9 cellular contexts compared by ENCODE assay signal in the genomic region with DNA sequence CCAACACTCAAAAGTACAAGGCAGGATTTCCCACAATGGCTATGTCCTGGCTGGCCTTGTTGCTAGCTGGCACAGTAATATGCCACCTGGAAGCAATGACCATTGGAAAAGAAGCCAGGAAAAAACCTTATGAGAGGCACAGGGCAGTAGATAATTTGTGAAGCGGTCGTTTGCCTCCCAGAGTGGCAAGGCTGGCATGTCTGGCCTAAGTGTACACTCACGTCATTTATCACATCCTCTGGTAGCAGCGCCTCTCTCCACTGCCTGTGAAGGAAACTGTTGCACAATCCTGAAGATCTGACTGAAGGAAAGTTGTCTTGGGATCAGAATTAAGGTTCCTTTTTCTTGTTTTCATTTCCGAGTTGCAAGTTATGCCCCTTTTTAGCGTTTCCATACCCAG.
DNase-seq lines count a peak whose midpoint lies in the region; ATAC-seq and TF ChIP-seq lines count a peak whose summit lies in the region.
"Had no signal": no experiment of that assay in that cellular context is flagged by ENCODE, and none has a peak within 500 bp of the region (broad histone marks: within the 10 kb centered on the region; RNA-seq: fewer than 3 reads in every experiment).

No MANE protein-coding gene starts in this region.

- no peak overlapping the region for H3K9ac ChIP-seq in mammary epithelial cell (ENCODE audit: insufficient read depth, low read length)

- BruUV-seq in mammary epithelial cell (replicated peaks; lab: Mats Ljungman, UMichigan), result no TSS peak

- no peaks in the 10 kb centered on the region for H3K36me3 ChIP-seq in breast epithelium
- no peaks in the 10 kb centered on the region for H3K36me3 ChIP-seq in mammary epithelial cell (ENCODE audit: insufficient read depth, low read length)
- no peaks in the 10 kb centered on the region for H3K36me3 ChIP-seq in upper lobe of right lung

- TF ChIP-seq CTCF in breast epithelium (IDR thresholded peaks at IDR 0.05) (no peak), mammary epithelial cell (conservative IDR thresholded peaks at IDR 0.05 in 1 of 2, IDR thresholded peaks at IDR 0.05 in 1 of 2; ENCODE audit: extremely low read depth in 1 of 2, insufficient read depth in 1 of 2, low read depth in 1 of 2, low read length in 2 of 2) (no peak), dorsolateral prefrontal cortex (IDR thresholded peaks at IDR 0.05 in 54 of 56, conservative IDR thresholded peaks at IDR 0.05 in 2 of 56; ENCODE audit: low read depth in 1 of 56, partially characterized antibody in 56 of 56) (no peak), upper lobe of right lung (IDR thresholded peaks at IDR 0.05) (no peak)

- H3K4me2 ChIP-seq in mammary epithelial cell (ENCODE audit: insufficient read depth, low read depth, low read length), result no peak overlapping the region

- H3K4me3 ChIP-seq in breast epithelium, result no peak overlapping the region
- no peak overlapping the region for H3K4me3 ChIP-seq in mammary epithelial cell (replicated peaks in 1 of 3; ENCODE audit: insufficient read depth in 1 of 3, low read depth in 2 of 3, low read length in 3 of 3)
- H3K4me3 ChIP-seq in dorsolateral prefrontal cortex, result no peak overlapping the region
- H3K4me3 ChIP-seq in upper lobe of right lung, result no peak overlapping the region

- WGBS in mammary epithelial cell (ENCODE audit: low coverage, missing lambda C conversion rate), result 82% methylated on average over 2 of the region's 6 CpGs

- no peaks in the 10 kb centered on the region for H3K79me2 ChIP-seq in mammary epithelial cell (ENCODE audit: insufficient read depth, low read length)

- H3K9me3 ChIP-seq in breast epithelium, result no peaks in the 10 kb centered on the region
- H3K9me3 ChIP-seq in mammary epithelial cell (replicated peaks; ENCODE audit: insufficient read depth, low read length), result no peaks in the 10 kb centered on the region
- H3K9me3 ChIP-seq in upper lobe of right lung, result no peaks in the 10 kb centered on the region

- TF ChIP-seq POLR2A in breast epithelium (IDR thresholded peaks at IDR 0.05), result no peak

- CTCF ChIA-PET in mammary epithelial cell (lab: Charles Lee; ENCODE audit: low non-redundant PET), result no interaction called here

- in situ Hi-C loops in mammary epithelial cell (cut with MboI; ENCODE audit: low sequenced_read_pairs in 2 of 2), result no loop called here

- H3K4me1 ChIP-seq in breast epithelium (peaks cover 0 to 5% of the 10 kb centered on the region in 2 donors), mammary epithelial cell (ENCODE audit: insufficient read depth, low read length) (peaks cover 9% of the 10 kb centered on the region), upper lobe of right lung (peaks cover 34% of the 10 kb centered on the region)

- H3K27ac ChIP-seq in breast epithelium, result peak overlapping the region; percentile 76 to 80
- no peak overlapping the region for H3K27ac ChIP-seq in mammary epithelial cell (ENCODE audit: insufficient read depth, low read depth, low read length)
- peak overlapping the region in 50 of 59 donors; percentile 0 to 84 (median 63) for H3K27ac ChIP-seq in dorsolateral prefrontal cortex
- H3K27ac ChIP-seq in upper lobe of right lung, result peak overlapping the region; percentile 71

- dilution Hi-C loops in mammary epithelial cell (cut with HindIII; ENCODE audit: low sequenced_read_pairs), result no loop called here

- H4K20me1 ChIP-seq in mammary epithelial cell (ENCODE audit: insufficient read depth, low read length), result no peaks in the 10 kb centered on the region

- intact Hi-C loops in breast epithelium (cut with DNase I; ENCODE audit: low total_unique reads) (no loop called here), mammary epithelial cell (cut with micrococcal nuclease) (no loop called here), dorsolateral prefrontal cortex (cut with DNase I) (no loop called here), upper lobe of right lung (cut with DNase I) (no loop called here)

- H3K27me3 ChIP-seq in breast epithelium (no peaks in the 10 kb centered on the region), mammary epithelial cell (ENCODE audit: insufficient read depth, low read length) (no peaks in the 10 kb centered on the region), dorsolateral prefrontal cortex (no peaks in the 10 kb centered on the region), upper lobe of right lung (no peaks in the 10 kb centered on the region)

- no peak overlapping the region for H2AFZ ChIP-seq in mammary epithelial cell (ENCODE audit: low read depth, low read length)

- DNase-seq in breast epithelium (ENCODE audit: low spot score in 2 of 2) (peak in 1 of 2 donors; percentile 62), mammary epithelial cell (no peak), dorsolateral prefrontal cortex (peak in 1 of 10 donors; percentile 40), midbrain (lab: John Stamatoyannopoulos, UW) (peak; percentile 70), upper lobe of right lung (no peak), NCI-H2081 treated with DMSO at 0.1 percent for 48 hours (lab: John Stamatoyannopoulos, UW) (no peak), retina (no peak)
- DNase-seq: NCI-H446 treated with DMSO at 0.1 percent for 48 hours had no signal

- ATAC-seq in upper lobe of right lung (peak; percentile 86), GM21528 (IDR thresholded peaks at IDR 0.05; ENCODE audit: low FRiP score, unreplicated experiment) (no peak)
